ENCODE assay signal across 8 cellular contexts in the genomic region with DNA sequence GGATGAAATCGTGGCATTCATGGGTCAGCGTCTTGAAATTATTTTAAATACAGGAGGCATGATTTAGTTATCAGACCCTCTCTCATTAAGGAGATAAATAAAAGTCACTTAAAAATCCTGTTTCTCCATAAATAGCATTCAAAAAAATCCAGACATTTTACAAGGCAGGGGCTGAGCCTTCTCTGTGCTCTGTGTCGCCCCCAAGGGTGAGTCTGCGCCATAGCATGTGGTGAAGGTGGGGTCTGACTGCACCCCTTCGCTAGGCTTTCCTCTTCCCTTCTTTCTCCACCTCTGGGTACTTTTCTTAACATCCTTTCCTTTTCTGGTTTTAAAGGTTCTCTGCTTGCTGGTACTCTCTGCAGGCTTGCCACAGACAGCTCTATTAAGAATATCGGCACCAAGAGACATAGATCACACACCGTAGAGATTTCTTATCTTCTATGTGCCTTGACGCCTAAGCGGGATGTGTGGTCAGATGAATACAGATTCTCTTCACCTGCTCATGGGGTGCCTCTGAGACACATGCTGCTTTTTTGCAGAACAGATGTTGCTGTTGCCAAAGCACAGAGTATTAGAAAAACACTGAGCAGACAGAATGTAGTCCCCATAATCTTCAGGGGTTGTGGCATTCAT. TPM values are rescaled to one million over a fixed set of nuclear protein-coding genes. Genes with fewer than 3 reads are reported as not detected.
DNase-seq lines count a peak whose midpoint lies in the region; ATAC-seq and TF ChIP-seq lines count a peak whose summit lies in the region.

No MANE protein-coding gene starts in this region.

- DNase-seq in left ventricle myocardium inferior, result no peak
- DNase-seq in Right ventricle myocardium superior, result no peak
- DNase-seq in SK-MEL-5 (ENCODE audit: low read depth, low spot score), result peak; percentile 32
- DNase-seq in epithelial cell of proximal tubule (ENCODE audit: low read depth), result no peak
- no peak for DNase-seq in upper lobe of right lung

- no peak overlapping the region for H3K27ac ChIP-seq in left ventricle myocardium inferior (replicated peaks)
- no peak overlapping the region for H3K27ac ChIP-seq in upper lobe of right lung

- intact Hi-C loops in left ventricle myocardium inferior (cut with micrococcal nuclease) (no loop called here), Right ventricle myocardium superior (cut with DNase I) (no loop called here), upper lobe of right lung (cut with DNase I) (no loop called here)

- H3K4me1 ChIP-seq in left ventricle myocardium inferior (peaks cover 4% of the 10 kb centered on the region), upper lobe of right lung (no peaks in the 10 kb centered on the region)

- H3K4me3 ChIP-seq in left ventricle myocardium inferior (no peak overlapping the region), epithelial cell of proximal tubule (ENCODE audit: low read depth, low read length) (no peak overlapping the region), upper lobe of right lung (no peak overlapping the region)

- in situ Hi-C loops in SK-MEL-5 (cut with HindIII; ENCODE audit: low pct_unique_long_range_greater_than_20kb, low sequenced_read_pairs), result no loop called here

- ATAC-seq in Right ventricle myocardium superior (ENCODE audit: poor library complexity) (no peak), upper lobe of right lung (no peak), HG03108 (IDR thresholded peaks at IDR 0.05; ENCODE audit: unreplicated experiment) (no peak), HG02973 (IDR thresholded peaks at IDR 0.05; ENCODE audit: unreplicated experiment) (no peak), GM21528 (IDR thresholded peaks at IDR 0.05; ENCODE audit: low FRiP score, unreplicated experiment) (no peak)

- H3K27me3 ChIP-seq in left ventricle myocardium inferior (ENCODE audit: low read depth), result no peaks in the 10 kb centered on the region
- no peaks in the 10 kb centered on the region for H3K27me3 ChIP-seq in upper lobe of right lung

- H3K36me3 ChIP-seq in left ventricle myocardium inferior (peaks cover 6% of the 10 kb centered on the region), upper lobe of right lung (peaks cover 18% of the 10 kb centered on the region)

- H3K9me3 ChIP-seq in left ventricle myocardium inferior (replicated peaks), result no peaks in the 10 kb centered on the region
- no peaks in the 10 kb centered on the region for H3K9me3 ChIP-seq in upper lobe of right lung

- TF ChIP-seq CTCF in left ventricle myocardium inferior (IDR thresholded peaks at IDR 0.05; ENCODE audit: borderline replicate concordance), result peak; percentile 37
- peak; percentile 58 for TF ChIP-seq CTCF in epithelial cell of proximal tubule (conservative IDR thresholded peaks at IDR 0.05; ENCODE audit: low read depth, low read length)
- peak; percentile 42 for TF ChIP-seq CTCF in upper lobe of right lung (IDR thresholded peaks at IDR 0.05)

RNA-seq across cellular contexts. Expression of a gene that starts 20.1 kb away (rescaled TPM):
- not detected for total RNA-seq in left ventricle myocardium inferior
- not detected for total RNA-seq in Right ventricle myocardium superior
- not detected in 2 replicates for total RNA-seq in SK-MEL-5 (2014; rRNA removed; shearing (Covaris generic))
- polyA plus RNA-seq in SK-MEL-5 (2015; cell fraction: cytosol; rRNA removed), result 0.22 TPM in 1 of 2 replicates, not detected in the other
- not detected in 2 replicates for polyA plus RNA-seq in SK-MEL-5 (2015; cell fraction: nucleus; rRNA removed)
- not detected in 2 replicates for total RNA-seq in epithelial cell of proximal tubule
- 0.87 TPM for total RNA-seq in upper lobe of right lung

RNA-seq across cellular contexts. Expression of a gene that starts 28.6 kb away (rescaled TPM):
- total RNA-seq in left ventricle myocardium inferior (0.47 TPM), Right ventricle myocardium superior (0.35 TPM), epithelial cell of proximal tubule (not detected in 2 replicates), upper lobe of right lung (not detected)
- not detected in 2 replicates for total RNA-seq in SK-MEL-5 (2014; rRNA removed; shearing (Covaris generic))
- 0.32 TPM in 1 of 2 replicates, not detected in the other for polyA plus RNA-seq in SK-MEL-5 (2015; cell fraction: cytosol; rRNA removed)
- polyA plus RNA-seq in SK-MEL-5 (2015; cell fraction: nucleus; rRNA removed), result 1.4 TPM in 1 of 2 replicates, not detected in the other

RNA-seq across cellular contexts. Expression of a gene that starts 36.1 kb away (rescaled TPM):
- 88.7 TPM for total RNA-seq in left ventricle myocardium inferior
- total RNA-seq in Right ventricle myocardium superior, result 78.7 TPM
- total RNA-seq in SK-MEL-5 (2014; rRNA removed; shearing (Covaris generic)), result 118 and 130 TPM in 2 replicates
- 70.6 and 83.1 TPM in 2 replicates for polyA plus RNA-seq in SK-MEL-5 (2015; cell fraction: cytosol; rRNA removed)
- 86.8 and 105 TPM in 2 replicates for polyA plus RNA-seq in SK-MEL-5 (2015; cell fraction: nucleus; rRNA removed)
- 50.0 and 58.5 TPM in 2 replicates for total RNA-seq in epithelial cell of proximal tubule
- total RNA-seq in upper lobe of right lung, result 77.4 TPM
